Comparison of ENCODE assay signal across 10 cellular contexts in genomic region chr2:176130917-176131616, GRCh38. TPM values are rescaled to one million over a fixed set of nuclear protein-coding genes. Genes with fewer than 3 reads are reported as not detected.
A peak's percentile ranks its signal among the peaks of the same experiment; 100 is the strongest.
DNase-seq lines count a peak whose midpoint lies in the region; ATAC-seq, FAIRE-seq and TF ChIP-seq lines count a peak whose summit lies in the region.
"Had no signal": no experiment of that assay in that cellular context is flagged by ENCODE, and none has a peak within 500 bp of the region (broad histone marks: within the 10 kb centered on the region; RNA-seq: fewer than 3 reads in every experiment).

No MANE protein-coding gene starts in this region.

- DNase-seq in T-helper 1 cell = no peak
- no peak for DNase-seq in activated B cell treated with CpG ODN at 0.5 μM for 24 hours
- DNase-seq in kidney = no peak
- DNase-seq in stimulated activated naive CD8-positive, alpha-beta T cell treated with anti-CD3 and anti-CD28 coated beads, Interleukin-15, amount 100 ng/mL, for 72 hours = no peak
- DNase-seq in head of caudate nucleus = no peak
- DNase-seq in NCI-H2107 treated with DMSO at 0.1 percent for 48 hours (lab: John Stamatoyannopoulos, UW; ENCODE audit: unreplicated experiment) = no peak
- no peak for DNase-seq in 8988T
- DNase-seq: activated CD4-positive, alpha-beta T cell treated with anti-CD3 and anti-CD28 coated beads, Interleukin-2, amount 50 U/mL, for 1 hour; GOT3 had no signal

- ATAC-seq in activated B cell treated with CpG ODN at 0.5 μM for 24 hours (ENCODE audit: low read depth) = no peak
- ATAC-seq in stimulated activated naive CD8-positive, alpha-beta T cell treated with anti-CD3 and anti-CD28 coated beads, Interleukin-15, amount 100 ng/mL, for 72 hours = no peak

- H3K27me3 Mint-ChIP-seq in T-helper 1 cell treated with Interleukin-12 subunit alpha and Interleukin-12 subunit beta and Interleukin-4 antibody, amounts not matched to agents 30 μg/mL and 1 μg/mL, for 36 hours (ENCODE audit: low read depth) = peaks cover 87% of the 10 kb centered on the region
- peaks cover 73% of the 10 kb centered on the region for H3K27me3 Mint-ChIP-seq in activated B cell treated with CpG ODN at 0.5 μM for 24 hours
- peaks cover 96% of the 10 kb centered on the region for H3K27me3 Mint-ChIP-seq in stimulated activated naive CD8-positive, alpha-beta T cell treated with anti-CD3 and anti-CD28 coated beads, Interleukin-15, amount 100 ng/mL, for 72 hours

- H3K9me3 ChIP-seq in kidney (ENCODE audit: control insufficient read depth in 1 of 2, low read length in 2 of 2) = no peaks in the 10 kb centered on the region

- POLR2A ChIA-PET in activated B cell treated with CpG ODN at 0.5 μM for 24 hours (lab: Charles Lee) = no interaction called here

- H3K9ac ChIP-seq in kidney (ENCODE audit: low read length in 2 of 2) = peak overlapping the region; percentile 81 to 90

- peak overlapping the region; percentile 52 for H3K4me3 Mint-ChIP-seq in T-helper 1 cell treated with Interleukin-12 subunit alpha and Interleukin-12 subunit beta and Interleukin-4 antibody, amounts not matched to agents 30 μg/mL and 1 μg/mL, for 36 hours
- peak overlapping the region; percentile 57 for H3K4me3 Mint-ChIP-seq in activated B cell treated with CpG ODN at 0.5 μM for 24 hours
- H3K4me3 Mint-ChIP-seq in stimulated activated naive CD8-positive, alpha-beta T cell treated with anti-CD3 and anti-CD28 coated beads, Interleukin-15, amount 100 ng/mL, for 72 hours = peak overlapping the region; percentile 45 to 57

- no peaks in the 10 kb centered on the region for H3K9me3 Mint-ChIP-seq in T-helper 1 cell treated with Interleukin-12 subunit alpha and Interleukin-12 subunit beta and Interleukin-4 antibody, amounts not matched to agents 30 μg/mL and 1 μg/mL, for 36 hours
- no peaks in the 10 kb centered on the region for H3K9me3 Mint-ChIP-seq in activated B cell treated with CpG ODN at 0.5 μM for 24 hours
- no peaks in the 10 kb centered on the region for H3K9me3 Mint-ChIP-seq in stimulated activated naive CD8-positive, alpha-beta T cell treated with anti-CD3 and anti-CD28 coated beads, Interleukin-15, amount 100 ng/mL, for 72 hours

- H3K27ac ChIP-seq in kidney (ENCODE audit: low read depth in 2 of 2, low read length in 2 of 2) = peak overlapping the region; percentile 89 to 94

- peak overlapping the region; percentile 67 to 85 for H3K4me3 ChIP-seq in kidney (ENCODE audit: low read length in 2 of 2)

- intact Hi-C loops in activated B cell treated with CpG ODN at 0.5 μM for 24 hours (cut with micrococcal nuclease) (loop anchor here (2.0 to 10.0 kb wide), 3 partner anchors 34 to 1796 kb away; partner anchors contain the start of genes HOXD12 and SP9), kidney (cut with DNase I) (no loop called here), head of caudate nucleus (cut with DNase I) (no loop called here)

- FAIRE-seq in kidney (lab: Jason Lieb, UNC) = no peak

- no peak for TF ChIP-seq CTCF in activated B cell treated with CpG ODN at 0.5 μM for 24 hours (IDR thresholded peaks at IDR 0.05)
- no peak for TF ChIP-seq CTCF in kidney (IDR thresholded peaks at IDR 0.05; ENCODE audit: borderline replicate concordance, extremely low read depth, insufficient read depth)

- H3K36me3 Mint-ChIP-seq in T-helper 1 cell treated with Interleukin-12 subunit alpha and Interleukin-12 subunit beta and Interleukin-4 antibody, amounts not matched to agents 30 μg/mL and 1 μg/mL, for 36 hours (ENCODE audit: low read depth) = peaks cover 1% of the 10 kb centered on the region
- no peaks in the 10 kb centered on the region for H3K36me3 Mint-ChIP-seq in activated B cell treated with CpG ODN at 0.5 μM for 24 hours (ENCODE audit: low read depth)

- H3K4me1 ChIP-seq in kidney (ENCODE audit: control insufficient read depth in 1 of 2, insufficient read depth in 1 of 2, low read depth in 1 of 2, low read length in 2 of 2) = peaks cover 9 to 12% of the 10 kb centered on the region in 2 donors

- no peaks in the 10 kb centered on the region for H3K36me3 ChIP-seq in kidney (ENCODE audit: control insufficient read depth in 1 of 2, insufficient read depth in 2 of 2, low read length in 2 of 2)

- peaks cover 17% of the 10 kb centered on the region for H3K4me1 Mint-ChIP-seq in T-helper 1 cell treated with Interleukin-12 subunit alpha and Interleukin-12 subunit beta and Interleukin-4 antibody, amounts not matched to agents 30 μg/mL and 1 μg/mL, for 36 hours (ENCODE audit: low read depth)
- H3K4me1 Mint-ChIP-seq in activated B cell treated with CpG ODN at 0.5 μM for 24 hours = peaks cover 39% of the 10 kb centered on the region
- peaks cover 51% of the 10 kb centered on the region for H3K4me1 Mint-ChIP-seq in stimulated activated naive CD8-positive, alpha-beta T cell treated with anti-CD3 and anti-CD28 coated beads, Interleukin-15, amount 100 ng/mL, for 72 hours

- H3K27ac Mint-ChIP-seq in T-helper 1 cell treated with Interleukin-12 subunit alpha and Interleukin-12 subunit beta and Interleukin-4 antibody, amounts not matched to agents 30 μg/mL and 1 μg/mL, for 36 hours = peak overlapping the region; percentile 88
- peak overlapping the region; percentile 41 for H3K27ac Mint-ChIP-seq in activated B cell treated with CpG ODN at 0.5 μM for 24 hours
- H3K27ac Mint-ChIP-seq in stimulated activated naive CD8-positive, alpha-beta T cell treated with anti-CD3 and anti-CD28 coated beads, Interleukin-15, amount 100 ng/mL, for 72 hours = peak overlapping the region in 1 of 2 donors; percentile 54

- CTCF ChIA-PET in activated B cell treated with CpG ODN at 0.5 μM for 24 hours (lab: Charles Lee) = interaction anchor here (1.4 to 4.1 kb wide), 3 partner anchors 9 to 521 kb away, joined by 4 to 19 read pairs (median 7); no protein-coding TSS in a partner anchor

RNA-seq across cellular contexts. Expression of gene HOXD8, which starts 1.6 kb away (rescaled TPM):
- not detected in 2 replicates for total RNA-seq in activated B cell treated with CpG ODN at 0.5 μM for 24 hours
- 76.5 TPM for total RNA-seq in kidney
- polyA plus RNA-seq in kidney (ENCODE audit: insufficient read depth, low read depth, low replicate concordance) = 122 TPM

RNA-seq across cellular contexts. Expression of gene HOXD9, which starts 8.5 kb away (rescaled TPM):
- total RNA-seq in activated B cell treated with CpG ODN at 0.5 μM for 24 hours (not detected in 2 replicates), kidney (36.5 TPM)
- polyA plus RNA-seq in kidney (ENCODE audit: insufficient read depth, low read depth, low replicate concordance) = 36.4 TPM

RNA-seq across cellular contexts. Expression of gene HOXD10, which starts 14.5 kb away (rescaled TPM):
- total RNA-seq in activated B cell treated with CpG ODN at 0.5 μM for 24 hours (not detected in 2 replicates), kidney (35.4 TPM)
- polyA plus RNA-seq in kidney (ENCODE audit: insufficient read depth, low read depth, low replicate concordance) = 28.2 TPM

RNA-seq across cellular contexts. Expression of gene HOXD4, which starts 20.3 kb away (rescaled TPM):
- not detected in 2 replicates for total RNA-seq in activated B cell treated with CpG ODN at 0.5 μM for 24 hours
- 27.8 TPM for total RNA-seq in kidney
- polyA plus RNA-seq in kidney (ENCODE audit: insufficient read depth, low read depth, low replicate concordance) = 12.1 TPM

RNA-seq across cellular contexts. Expression of gene HOXD11, which starts 24.0 kb away (rescaled TPM):
- total RNA-seq in activated B cell treated with CpG ODN at 0.5 μM for 24 hours = not detected in 2 replicates
- total RNA-seq in kidney = 15.9 TPM
- 5.8 TPM for polyA plus RNA-seq in kidney (ENCODE audit: insufficient read depth, low read depth, low replicate concordance)

Comparison
In these comparisons a context has a peak if more than half of its experiments do, and no peak if none do; other contexts are left out.
1. RNA of gene HOXD8, which starts 1.6 kb away (total RNA-seq): 76.5 TPM in kidney (single experiment); not detected in activated B cell treated with CpG ODN at 0.5 μM for 24 hours; every median in the first group is over 10 times any median in the second.
2. RNA of gene HOXD9, which starts 8.5 kb away (total RNA-seq): 36.5 TPM in kidney (single experiment); not detected in activated B cell treated with CpG ODN at 0.5 μM for 24 hours; every median in the first group is over 10 times any median in the second.
3. RNA of gene HOXD10, which starts 14.5 kb away (total RNA-seq): 35.4 TPM in kidney (single experiment); not detected in activated B cell treated with CpG ODN at 0.5 μM for 24 hours; every median in the first group is over 10 times any median in the second.
4. Peak in every context shown above with its lines, with median percentiles within 50 percentile points of each other: H3K4me3 Mint-ChIP-seq.